Comparison of ENCODE assay signal across 8 cellular contexts in genomic region chr13:79482271-79482970, GRCh38. TPM values are rescaled to one million over a fixed set of nuclear protein-coding genes. Genes with fewer than 3 reads are reported as not detected.
DNase-seq lines count a peak whose midpoint lies in the region; ATAC-seq, FAIRE-seq and TF ChIP-seq lines count a peak whose summit lies in the region.
"Had no signal": no experiment of that assay in that cellular context is flagged by ENCODE, and none has a peak within 500 bp of the region (broad histone marks: within the 10 kb centered on the region; RNA-seq: fewer than 3 reads in every experiment).

No MANE protein-coding gene starts in this region.

- TF ChIP-seq CTCF in HCT116 (IDR thresholded peaks at IDR 0.05 in 2 of 3, conservative IDR thresholded peaks at IDR 0.05 in 1 of 3; ENCODE audit: borderline replicate concordance in 1 of 3, insufficient read depth in 1 of 3, low read depth in 2 of 3, low read length in 2 of 3) (no peak), fibroblast of the aortic adventitia (IDR thresholded peaks at IDR 0.05; ENCODE audit: insufficient read depth, low read length) (no peak), coronary artery (IDR thresholded peaks at IDR 0.05) (no peak)

- H3K9me3 ChIP-seq in HCT116 (ENCODE audit: control insufficient read depth in 1 of 2, insufficient read depth in 1 of 2, low read depth in 1 of 2, low read length in 2 of 2) = no peaks in the 10 kb centered on the region
- H3K9me3 ChIP-seq in T-helper 17 cell (ENCODE audit: control insufficient read depth, low read length, poor library complexity, severe bottlenecking) = no peaks in the 10 kb centered on the region

- H3K9me2 ChIP-seq in HCT116 (ENCODE audit: insufficient read depth) = no peaks in the 10 kb centered on the region

- FAIRE-seq in frontal cortex (lab: Jason Lieb, UNC) = no peak

- RAD21 ChIA-PET in HCT116 (lab: Charles Lee; ENCODE audit: low non-redundant PET in 1 of 2, low total read pairs in 2 of 2, uncharacterized antibody in 2 of 2, unreplicated experiment in 2 of 2) = no interaction called here

- peaks cover 62% of the 10 kb centered on the region for H3K79me2 ChIP-seq in HCT116 (ENCODE audit: insufficient read depth, low read length)

- H3K4me2 ChIP-seq in HCT116 (ENCODE audit: low read length) = peak overlapping the region; percentile 90

- H3K36me3 Mint-ChIP-seq in T-helper 17 cell (ENCODE audit: low read depth) = peaks cover 6% of the 10 kb centered on the region

- no peak overlapping the region for H3K27ac ChIP-seq in HCT116 (ENCODE audit: low read depth, low read length)
- H3K27ac ChIP-seq in coronary artery = no peak overlapping the region

- H3K27ac Mint-ChIP-seq in T-helper 17 cell = peak overlapping the region; percentile 95

- H3K4me1 Mint-ChIP-seq in T-helper 17 cell = peaks cover 42% of the 10 kb centered on the region

- peak overlapping the region; percentile 99 for H3K4me3 Mint-ChIP-seq in T-helper 17 cell

- H3K27me3 Mint-ChIP-seq in T-helper 17 cell = no peaks in the 10 kb centered on the region

- BruUV-seq in HCT116 (replicated peaks; lab: Mats Ljungman, UMichigan) = TSS peak; percentile 59

- H4K20me1 ChIP-seq in HCT116 (ENCODE audit: insufficient read depth) = no peaks in the 10 kb centered on the region; the same call in 1 of the 2 replicates

- peak overlapping the region; percentile 85 for H3K9ac ChIP-seq in HCT116 (ENCODE audit: low read length)

- no peak for TF ChIP-seq POLR2A in HCT116 (IDR thresholded peaks at IDR 0.05; ENCODE audit: borderline replicate concordance, extremely low read depth, insufficient read depth, insufficient read length)

- ATAC-seq in HCT116 = no peak
- no peak for ATAC-seq in T-helper 17 cell

- H3K4me3 ChIP-seq in HCT116 (replicated peaks in 1 of 2; ENCODE audit: low read depth in 1 of 2, low read length in 2 of 2) (peak overlapping the region; percentile 64 to 95), fibroblast of the aortic adventitia (ENCODE audit: low read depth, low read length) (peak overlapping the region; percentile 91), skeletal muscle cell (ENCODE audit: low read depth, low read length) (peak overlapping the region; percentile 69), coronary artery (no peak overlapping the region)

- H3K27me3 ChIP-seq in HCT116 (ENCODE audit: insufficient read depth, low read length) = no peaks in the 10 kb centered on the region

- no peak for DNase-seq in HCT116 (ENCODE audit: low read depth, low spot score)
- no peak for DNase-seq in T-helper 17 cell
- DNase-seq in fibroblast of the aortic adventitia (ENCODE audit: low read depth) = peak; percentile 57
- DNase-seq in skeletal muscle cell (ENCODE audit: low read depth) = no peak
- DNase-seq in frontal cortex (ENCODE audit: low spot score in 2 of 2) = no peak
- no peak for DNase-seq in middle frontal gyrus (ENCODE audit: extremely low spot score, low spot score)
- no peak for DNase-seq in coronary artery (ENCODE audit: low spot score)
- DNase-seq: midbrain had no signal

- H2AFZ ChIP-seq in HCT116 (ENCODE audit: low read depth, low read length, poor library complexity, severe bottlenecking) = no peak overlapping the region

- CTCF ChIA-PET in HCT116 (lab: Charles Lee) = no interaction called here

- no peaks in the 10 kb centered on the region for H3K36me3 ChIP-seq in HCT116 (ENCODE audit: control insufficient read depth in 1 of 2, insufficient read depth in 2 of 2, low read length in 2 of 2)

- peaks cover 8 to 39% of the 10 kb centered on the region in 2 experiments for H3K4me1 ChIP-seq in HCT116 (ENCODE audit: control insufficient read depth in 1 of 2, insufficient read depth in 2 of 2, low read length in 2 of 2)

- no peak for TF ChIP-seq RAD21 in HCT116 (IDR thresholded peaks at IDR 0.05; ENCODE audit: low read depth)

- POLR2A ChIA-PET in HCT116 (lab: Charles Lee) = interaction anchor here (0.7 kb wide), 1 partner anchor 886 kb away, joined by 3 read pairs; no protein-coding TSS in a partner anchor

- intact Hi-C loops in HCT116 (cut with micrococcal nuclease) = loop anchor here (5.0 kb wide), 1 partner anchor 70 kb away; no protein-coding TSS in a partner anchor

TF ChIP-seq in HCT116, 20 proteins besides CTCF, POLR2A, EP300 and RAD21:
- TF ChIP-seq YY1 (IDR thresholded peaks at IDR 0.05; ENCODE audit: extremely low read depth, insufficient replicate concordance, low read depth, low read length) = no peak
- TF ChIP-seq, protein P1, sequence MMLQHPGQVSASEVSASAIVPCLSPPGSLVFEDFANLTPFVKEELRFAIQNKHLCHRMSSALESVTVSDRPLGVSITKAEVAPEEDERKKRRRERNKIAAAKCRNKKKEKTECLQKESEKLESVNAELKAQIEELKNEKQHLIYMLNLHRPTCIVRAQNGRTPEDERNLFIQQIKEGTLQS (IDR thresholded peaks at IDR 0.05) = no peak
- TF ChIP-seq SRF (IDR thresholded peaks at IDR 0.05; ENCODE audit: low read depth) = no peak
- TF ChIP-seq CBX3 (IDR thresholded peaks at IDR 0.05; ENCODE audit: low read depth) = no peak
- no peak for TF ChIP-seq ZNF274 (IDR thresholded peaks at IDR 0.05; ENCODE audit: low read depth, low read length)
- TF ChIP-seq ZFX (IDR thresholded peaks at IDR 0.05) = no peak
- TF ChIP-seq EZH2 (IDR thresholded peaks at IDR 0.05) = no peak
- TF ChIP-seq ELF1 (IDR thresholded peaks at IDR 0.05; ENCODE audit: borderline replicate concordance, low read depth) = no peak
- TF ChIP-seq CEBPB (IDR thresholded peaks at IDR 0.05; ENCODE audit: low read depth) = no peak
- TF ChIP-seq EZH2phosphoT487 (IDR thresholded peaks at IDR 0.05; ENCODE audit: borderline replicate concordance) = no peak
- no peak for TF ChIP-seq SIN3A (IDR thresholded peaks at IDR 0.05; ENCODE audit: low read depth)
- no peak for TF ChIP-seq ZBTB33 (IDR thresholded peaks at IDR 0.05; ENCODE audit: extremely low read depth, insufficient replicate concordance, low read length)
- TF ChIP-seq FOSL1 (IDR thresholded peaks at IDR 0.05; ENCODE audit: low read depth) = no peak
- TF ChIP-seq JUND (IDR thresholded peaks at IDR 0.05) = no peak
- no peak for TF ChIP-seq POLR2AphosphoS5 (IDR thresholded peaks at IDR 0.05; ENCODE audit: low read depth, low read length)
- no peak for TF ChIP-seq REST (IDR thresholded peaks at IDR 0.05; ENCODE audit: low read depth)

RNA-seq across cellular contexts. Expression of gene NDFIP2, which starts 1.5 kb away (rescaled TPM):
- total RNA-seq in HCT116 (2021; ENCODE audit: unreplicated experiment) (49.6 TPM), T-helper 17 cell (1 to 10 TPM in 1 of 2 donors, under 1 TPM in 1; 0.60 to 3.9 TPM), fibroblast of the aortic adventitia (ENCODE audit: low replicate concordance) (10.3 and 41.0 TPM in 2 replicates), frontal cortex (61.1 TPM)
- polyA plus RNA-seq in HCT116 (2012) = 25.4 and 25.7 TPM in 2 replicates
